In genomic region chr1:37655274-37655673, GRCh38 we compare ENCODE assay signal across 21 cellular contexts. TPM values are rescaled to one million over a fixed set of nuclear protein-coding genes. Genes with fewer than 3 reads are reported as not detected.
DNase-seq lines count a peak whose midpoint lies in the region; ATAC-seq, FAIRE-seq and TF ChIP-seq lines count a peak whose summit lies in the region.
"Had no signal": no experiment of that assay in that cellular context is flagged by ENCODE, and none has a peak within 500 bp of the region (broad histone marks: within the 10 kb centered on the region; RNA-seq: fewer than 3 reads in every experiment).

No MANE protein-coding gene starts in this region.

- intact Hi-C loops in kidney (cut with DNase I): no loop called here

- no peak overlapping the region for H3K4me3 Mint-ChIP-seq in progenitor cell of endocrine pancreas (ENCODE audit: low read depth)

- H3K4me1 ChIP-seq in HEK293 (ENCODE audit: control insufficient read depth, insufficient read depth, low read length): no peaks in the 10 kb centered on the region
- no peaks in the 10 kb centered on the region for H3K4me1 ChIP-seq in kidney (ENCODE audit: control insufficient read depth in 1 of 2, insufficient read depth in 1 of 2, low read depth in 1 of 2, low read length in 2 of 2)
- H3K4me1 ChIP-seq: BE2C had no signal

- ATAC-seq in GM19328 (IDR thresholded peaks at IDR 0.05; ENCODE audit: unreplicated experiment): no peak

- H3K27ac Mint-ChIP-seq in progenitor cell of endocrine pancreas: no peak overlapping the region

- H3K27me3 Mint-ChIP-seq in progenitor cell of endocrine pancreas: peaks cover 30% of the 10 kb centered on the region

- FAIRE-seq in kidney (lab: Jason Lieb, UNC): no peak
- FAIRE-seq: HTR-8/SVneo had no signal

- peak; percentile 12 for TF ChIP-seq CTCF in GM10248 (IDR thresholded peaks at IDR 0.05; ENCODE audit: control extremely low read depth, extremely low read depth, low read depth, missing control alignments)
- no peak for TF ChIP-seq CTCF in HEK293 (tag by site-specific recombination; IDR thresholded peaks at IDR 0.05)
- TF ChIP-seq CTCF in kidney (IDR thresholded peaks at IDR 0.05; ENCODE audit: borderline replicate concordance, extremely low read depth, insufficient read depth): no peak
- TF ChIP-seq CTCF in progenitor cell of endocrine pancreas (IDR thresholded peaks at IDR 0.05; ENCODE audit: unreplicated experiment): no peak

- H3K9me3 ChIP-seq in HEK293 (ENCODE audit: control insufficient read depth, insufficient read depth, low read depth, low read length) (no peaks in the 10 kb centered on the region), kidney (ENCODE audit: control insufficient read depth in 1 of 2, low read length in 2 of 2) (no peaks in the 10 kb centered on the region)
- H3K9me3 ChIP-seq: BE2C had no signal

- H3K4me1 Mint-ChIP-seq in progenitor cell of endocrine pancreas (ENCODE audit: low read depth): no peaks in the 10 kb centered on the region
- H3K4me1 Mint-ChIP-seq: CD4-positive, alpha-beta memory T cell had no signal

- POLR2A ChIA-PET in GM10248 (lab: Yijun Ruan, JAX) (interaction anchor here (0.7 kb wide), 1 partner anchor 36 kb away, joined by 3 read pairs; no protein-coding TSS in a partner anchor), HEK293 (lab: Yijun Ruan, JAX) (interaction anchor here (0.7 kb wide), 1 partner anchor 78 kb away, joined by 3 read pairs; no protein-coding TSS in a partner anchor)

- H3K36me3 ChIP-seq in HEK293 (ENCODE audit: control insufficient read depth in 2 of 2, insufficient read depth in 1 of 2, low read length in 2 of 2) (no peaks in the 10 kb centered on the region), kidney (ENCODE audit: control insufficient read depth in 1 of 2, insufficient read depth in 2 of 2, low read length in 2 of 2) (no peaks in the 10 kb centered on the region)
- H3K36me3 ChIP-seq: BE2C had no signal

- no peak overlapping the region for H3K27ac ChIP-seq in HEK293 (ENCODE audit: extremely low read depth, low read depth, low read length)
- no peak overlapping the region for H3K27ac ChIP-seq in kidney (ENCODE audit: low read depth in 2 of 2, low read length in 2 of 2)

- no peak overlapping the region for H3K4me3 ChIP-seq in HEK293 (ENCODE audit: low read depth, low read length)
- no peak overlapping the region for H3K4me3 ChIP-seq in kidney (ENCODE audit: low read length in 2 of 2)

- CTCF ChIA-PET in GM10248 (lab: Yijun Ruan, JAX): interaction anchor here (0.8 to 2.8 kb wide), 4 partner anchors 11 to 31 kb away, joined by 3 to 8 read pairs (median 4); no protein-coding TSS in a partner anchor
- CTCF ChIA-PET in HEK293 (lab: Yijun Ruan, JAX): interaction anchor here (0.6 to 1.7 kb wide), 2 partner anchors 52 to 56 kb away, joined by 3 to 5 read pairs; no protein-coding TSS in a partner anchor

- no peak overlapping the region for H3K9ac ChIP-seq in kidney (ENCODE audit: low read length in 2 of 2)

- H3K9me3 Mint-ChIP-seq in progenitor cell of endocrine pancreas (ENCODE audit: low read depth): no peaks in the 10 kb centered on the region
- H3K9me3 Mint-ChIP-seq: CD4-positive, alpha-beta memory T cell had no signal

- DNase-seq in GM10248 (ENCODE audit: extremely low spot score): no peak
- peak; percentile 21 for DNase-seq in SW480 (ENCODE audit: low spot score)
- DNase-seq in kidney: peak; percentile 35
- no peak for DNase-seq in progenitor cell of endocrine pancreas (ENCODE audit: low spot score, unreplicated experiment)
- no peak for DNase-seq in activated effector memory CD4-positive, alpha-beta T cell treated with Interleukin-2 at 50 U/mL for 16 hours
- DNase-seq: BE2C; CD4-positive, alpha-beta memory T cell; DND-41; GF-D8; HCEC 1CT; KBM-7; NCI-H1092; NCI-H446 treated with DMSO at 0.1 percent for 48 hours; NCI-H82; SW 1271 had no signal

- no peaks in the 10 kb centered on the region for H3K36me3 Mint-ChIP-seq in progenitor cell of endocrine pancreas (ENCODE audit: insufficient read depth)
- H3K36me3 Mint-ChIP-seq: CD4-positive, alpha-beta memory T cell had no signal

TF ChIP-seq in HEK293, 187 proteins besides CTCF, POLR2A, EP300 and RAD21:
- TF ChIP-seq ZNF155 (tag by site-specific recombination; IDR thresholded peaks at IDR 0.05) (no peak), ZNF600 (tag by site-specific recombination; IDR thresholded peaks at IDR 0.05) (peak; percentile 28; the same call in 1 of the 2 replicates)

RNA-seq across cellular contexts. Expression of gene RSPO1, which starts 20.6 kb away (rescaled TPM):
- total RNA-seq in kidney (0.19 TPM), progenitor cell of endocrine pancreas (not detected in 2 replicates)
- polyA plus RNA-seq in kidney (ENCODE audit: insufficient read depth, low read depth, low replicate concordance): 0.26 TPM
- total RNA-seq: CD4-positive, alpha-beta memory T cell; M059J; RPMI7951 had no signal
- polyA plus RNA-seq: AG04450; CD4-positive, alpha-beta memory T cell had no signal

RNA-seq across cellular contexts. Expression of gene CDCA8, which starts 37.0 kb away (rescaled TPM):
- total RNA-seq in kidney (1.0 TPM), progenitor cell of endocrine pancreas (19.3 and 20.6 TPM in 2 replicates)
- 0.71 TPM for polyA plus RNA-seq in kidney (ENCODE audit: insufficient read depth, low read depth, low replicate concordance)

RNA-seq across cellular contexts. Expression of gene GNL2, which starts 59.5 kb away (rescaled TPM):
- 35.9 TPM for total RNA-seq in kidney
- polyA plus RNA-seq in kidney (ENCODE audit: insufficient read depth, low read depth, low replicate concordance): 36.7 TPM
- total RNA-seq in progenitor cell of endocrine pancreas: 50.0 and 55.0 TPM in 2 replicates

Comparison
In these comparisons a context has a peak if more than half of its experiments do, and no peak if none do; other contexts are left out.
1. DNase-seq: peak in SW480 (single experiment) and kidney (single experiment); none in GM10248 (single experiment), progenitor cell of endocrine pancreas (single experiment) and activated effector memory CD4-positive, alpha-beta T cell treated with Interleukin-2 at 50 U/mL for 16 hours (single experiment).
2. RNA of gene CDCA8, which starts 37.0 kb away (total RNA-seq): 19.3 to 20.6 TPM in progenitor cell of endocrine pancreas; 1.0 TPM in kidney (single experiment); every median in the first group is over 10 times any median in the second.